In genomic region chr11:28900427-28900826, GRCh38 we compare ENCODE assay signal across 17 cellular contexts.
DNase-seq lines count a peak whose midpoint lies in the region; ATAC-seq, FAIRE-seq and TF ChIP-seq lines count a peak whose summit lies in the region.
"Had no signal": no experiment of that assay in that cellular context is flagged by ENCODE, and none has a peak within 500 bp of the region (broad histone marks: within the 10 kb centered on the region; RNA-seq: fewer than 3 reads in every experiment).

No MANE protein-coding gene starts in this region.

- ATAC-seq in T-helper 17 cell (no peak), gastrocnemius medialis (no peak)

- H3K4me2 ChIP-seq in GM23248 (ENCODE audit: unreplicated experiment), result no peak overlapping the region
- H3K4me2 ChIP-seq in OCI-LY3 (ENCODE audit: low read length), result peak overlapping the region; percentile 24; the same call in 1 of the 2 replicates

- H3K9ac ChIP-seq in GM23248, result no peak overlapping the region
- H3K9ac ChIP-seq in OCI-LY3 (ENCODE audit: low read length), result no peak overlapping the region

- no peak for TF ChIP-seq CTCF in OCI-LY3 (IDR thresholded peaks at IDR 0.05; ENCODE audit: low read depth, low read length)
- TF ChIP-seq CTCF in bronchial epithelial cell (IDR thresholded peaks at IDR 0.05; ENCODE audit: insufficient read depth, low read length, severe bottlenecking), result no peak
- no peak for TF ChIP-seq CTCF in gastrocnemius medialis (IDR thresholded peaks at IDR 0.05 in 4 of 5, conservative IDR thresholded peaks at IDR 0.05 in 1 of 5)

- no peak overlapping the region for H3K4me3 Mint-ChIP-seq in T-helper 17 cell
- H3K4me3 Mint-ChIP-seq: CD4-positive, alpha-beta memory T cell had no signal

- H3K27me3 Mint-ChIP-seq in T-helper 17 cell, result no peaks in the 10 kb centered on the region
- H3K27me3 Mint-ChIP-seq: CD4-positive, alpha-beta memory T cell had no signal

- H2AFZ ChIP-seq in GM23248, result 0 out of 2 replicates have a peak overlapping the region, but pooled peaks have one; percentile 43
- no peak overlapping the region for H2AFZ ChIP-seq in OCI-LY3 (ENCODE audit: low read depth, low read length)

- DNase-seq in GM23248, result no peak
- peak; percentile 50 for DNase-seq in bronchial epithelial cell (ENCODE audit: low read depth)
- DNase-seq in kidney tubule cell (ENCODE audit: low spot score), result peak; percentile 65
- no peak for DNase-seq in T-helper 17 cell
- no peak for DNase-seq in SIG-M5 (lab: John Stamatoyannopoulos, UW)
- no peak for DNase-seq in gastrocnemius medialis
- DNase-seq in cerebellar cortex (ENCODE audit: low spot score), result no peak
- DNase-seq: C1 segment of cervical spinal cord; Calu3; CD4-positive, alpha-beta memory T cell; COR-L47; DMS53; DND-41; H7; HCEC 1CT had no signal

- H3K79me2 ChIP-seq in GM23248 (ENCODE audit: insufficient read depth) (no peaks in the 10 kb centered on the region), OCI-LY3 (ENCODE audit: low read length) (no peaks in the 10 kb centered on the region)

- no peak for FAIRE-seq in bronchial epithelial cell (lab: Jason Lieb, UNC)
- FAIRE-seq: H1 had no signal

- H3K27ac ChIP-seq in GM23248 (no peak overlapping the region), OCI-LY3 (ENCODE audit: low read length) (peak overlapping the region; percentile 51), gastrocnemius medialis (no peak overlapping the region)

- no peaks in the 10 kb centered on the region for H3K36me3 ChIP-seq in GM23248 (ENCODE audit: low read depth)
- no peaks in the 10 kb centered on the region for H3K36me3 ChIP-seq in OCI-LY3 (replicated peaks; ENCODE audit: low read depth, low read length)
- no peaks in the 10 kb centered on the region for H3K36me3 ChIP-seq in bronchial epithelial cell (ENCODE audit: control insufficient read depth, insufficient read depth, low read length)
- no peaks in the 10 kb centered on the region for H3K36me3 ChIP-seq in gastrocnemius medialis

- H3K27ac Mint-ChIP-seq in T-helper 17 cell, result no peak overlapping the region
- H3K27ac Mint-ChIP-seq: CD4-positive, alpha-beta memory T cell had no signal

- in situ Hi-C loops in GM23248 (cut with MboI) (no loop called here), gastrocnemius medialis (cut with MboI; ENCODE audit: low sequenced_read_pairs in 4 of 4) (no loop called here)

- H3K27me3 ChIP-seq in GM23248 (replicated peaks; ENCODE audit: insufficient read depth), result no peaks in the 10 kb centered on the region
- H3K27me3 ChIP-seq in OCI-LY3 (ENCODE audit: low read depth, low read length), result no peaks in the 10 kb centered on the region
- H3K27me3 ChIP-seq in bronchial epithelial cell (ENCODE audit: control insufficient read depth, insufficient read depth, low read length), result no peaks in the 10 kb centered on the region
- no peaks in the 10 kb centered on the region for H3K27me3 ChIP-seq in gastrocnemius medialis

- H3K4me1 Mint-ChIP-seq in T-helper 17 cell, result no peaks in the 10 kb centered on the region
- H3K4me1 Mint-ChIP-seq: CD4-positive, alpha-beta memory T cell had no signal

- 35 to 38% methylated on average over 3 of the region's 3 CpGs for WGBS in GM23248 (ENCODE audit: low coverage in 1 of 2, low lambda C conversion rate in 2 of 2, missing lambda C conversion rate in 2 of 2), 2 experiments

- TF ChIP-seq POLR2A in gastrocnemius medialis (IDR thresholded peaks at IDR 0.05), result no peak

- H3K4me1 ChIP-seq in GM23248 (ENCODE audit: insufficient read depth) (peaks cover 7% of the 10 kb centered on the region; the same call in 1 of the 2 replicates), OCI-LY3 (ENCODE audit: low read length) (peaks cover 16% of the 10 kb centered on the region), gastrocnemius medialis (no peaks in the 10 kb centered on the region)

- no peaks in the 10 kb centered on the region for H3F3A ChIP-seq in GM23248 (ENCODE audit: insufficient read depth)

- intact Hi-C loops in gastrocnemius medialis (cut with DNase I; ENCODE audit: low total_unique reads), result no loop called here

- no peak overlapping the region for H3K4me3 ChIP-seq in GM23248
- no peak overlapping the region for H3K4me3 ChIP-seq in OCI-LY3 (ENCODE audit: low read length)
- no peak overlapping the region for H3K4me3 ChIP-seq in bronchial epithelial cell (ENCODE audit: low read depth, low read length)
- H3K4me3 ChIP-seq in gastrocnemius medialis, result no peak overlapping the region

- H3K9me3 ChIP-seq in GM23248 (ENCODE audit: low read depth) (no peaks in the 10 kb centered on the region), OCI-LY3 (ENCODE audit: insufficient read depth, low read length) (no peaks in the 10 kb centered on the region), T-helper 17 cell (ENCODE audit: control insufficient read depth, low read length, poor library complexity, severe bottlenecking) (no peaks in the 10 kb centered on the region), gastrocnemius medialis (no peaks in the 10 kb centered on the region)

- no peaks in the 10 kb centered on the region for H3K36me3 Mint-ChIP-seq in T-helper 17 cell (ENCODE audit: low read depth)
- H3K36me3 Mint-ChIP-seq: CD4-positive, alpha-beta memory T cell had no signal

- H3K9me2 ChIP-seq in GM23248 (ENCODE audit: insufficient read depth), result no peaks in the 10 kb centered on the region

- H4K20me1 ChIP-seq in GM23248 (ENCODE audit: insufficient read depth) (no peaks in the 10 kb centered on the region), OCI-LY3 (ENCODE audit: insufficient read depth, low read length) (no peaks in the 10 kb centered on the region)

Comparison
In these comparisons a context has a peak if more than half of its experiments do, and no peak if none do; other contexts are left out.
1. DNase-seq: peak in bronchial epithelial cell (single experiment) and kidney tubule cell (single experiment); none in GM23248 (single experiment), T-helper 17 cell (0 of 3), SIG-M5 (single experiment), gastrocnemius medialis (0 of 2) and cerebellar cortex (single experiment).